14 cellular contexts compared by ENCODE assay signal in the genomic region with DNA sequence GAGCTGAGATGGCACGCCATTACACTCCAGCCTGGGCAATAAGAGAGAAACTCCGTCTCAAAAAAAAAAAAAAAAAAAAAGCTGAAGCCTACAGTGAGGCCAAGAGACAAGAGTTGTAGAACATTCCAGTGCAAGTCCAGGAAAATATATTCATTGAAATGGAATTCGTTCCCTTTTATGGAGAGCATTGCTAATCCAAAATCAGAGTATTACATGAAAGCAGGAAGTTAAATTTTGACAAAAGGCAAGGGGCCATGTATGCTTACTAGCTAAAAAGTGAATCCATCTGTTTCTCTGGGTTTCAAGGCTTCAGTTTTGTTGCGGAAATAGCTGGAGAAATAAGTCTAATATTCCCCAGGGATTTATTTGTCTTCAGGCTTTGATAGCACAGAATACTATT.
DNase-seq lines count a peak whose midpoint lies in the region; ATAC-seq and TF ChIP-seq lines count a peak whose summit lies in the region.
"Had no signal": no experiment of that assay in that cellular context is flagged by ENCODE, and none has a peak within 500 bp of the region (broad histone marks: within the 10 kb centered on the region; RNA-seq: fewer than 3 reads in every experiment).

No MANE protein-coding gene starts in this region.

- no peaks in the 10 kb centered on the region for H3K79me1 ChIP-seq in mesenchymal stem cell (replicated peaks; ENCODE audit: low read length, poor library complexity, severe bottlenecking)

- H3K36me3 ChIP-seq in ACC112 (ENCODE audit: insufficient read depth, low read length) (no peaks in the 10 kb centered on the region), brain microvascular endothelial cell (replicated peaks) (no peaks in the 10 kb centered on the region), mesenchymal stem cell (ENCODE audit: control insufficient read depth in 1 of 2, insufficient read depth in 2 of 2, low read depth in 1 of 2, low read length in 2 of 2) (no peaks in the 10 kb centered on the region)

- H3K27me3 ChIP-seq in ACC112 (ENCODE audit: insufficient read depth, low read length) (no peaks in the 10 kb centered on the region), brain microvascular endothelial cell (replicated peaks) (no peaks in the 10 kb centered on the region), mesenchymal stem cell (ENCODE audit: control insufficient read depth in 1 of 2, insufficient read depth in 1 of 2, low read length in 2 of 2) (no peaks in the 10 kb centered on the region), foreskin keratinocyte (no peaks in the 10 kb centered on the region)

- H3K23ac ChIP-seq in mesenchymal stem cell (ENCODE audit: low read length in 2 of 2): no peak overlapping the region

- peak overlapping the region; percentile 44 for H3K9ac ChIP-seq in mesenchymal stem cell (ENCODE audit: low read length)

- ATAC-seq in foreskin keratinocyte: no peak
- ATAC-seq: A549; naive thymus-derived CD8-positive, alpha-beta T cell; psoas muscle had no signal

- H2AK5ac ChIP-seq in mesenchymal stem cell (ENCODE audit: low read length, severe bottlenecking): no peak overlapping the region

- no peak overlapping the region for H2BK12ac ChIP-seq in mesenchymal stem cell (ENCODE audit: low read length in 2 of 2)

- H3K9me3 ChIP-seq in mesenchymal stem cell (ENCODE audit: control insufficient read depth, low read length): no peaks in the 10 kb centered on the region
- H3K9me3 ChIP-seq: A549, psoas muscle had no signal

- no peak overlapping the region for H3K14ac ChIP-seq in mesenchymal stem cell (ENCODE audit: low read length in 2 of 2)

- peak overlapping the region; percentile 66 for H2BK5ac ChIP-seq in mesenchymal stem cell (ENCODE audit: low read depth, low read length, poor library complexity, severe bottlenecking)

- no peak for TF ChIP-seq CTCF in brain microvascular endothelial cell (IDR thresholded peaks at IDR 0.05; ENCODE audit: low read depth, low read length, missing control alignments)
- no peak for TF ChIP-seq CTCF in foreskin keratinocyte (conservative IDR thresholded peaks at IDR 0.05)

- H4K8ac ChIP-seq in mesenchymal stem cell (ENCODE audit: low read length): no peak overlapping the region

- H3K27ac ChIP-seq in ACC112 (ENCODE audit: low read depth, low read length) (peak overlapping the region; percentile 83), brain microvascular endothelial cell (peak overlapping the region; percentile 64), mesenchymal stem cell (ENCODE audit: low read length, poor library complexity, severe bottlenecking) (peak overlapping the region; percentile 85), foreskin keratinocyte (no peak overlapping the region)
- H3K27ac ChIP-seq: A549, psoas muscle had no signal

- WGBS in mesenchymal stem cell: 77% methylated on average over 3 of the region's 4 CpGs

- H3K4ac ChIP-seq in mesenchymal stem cell (ENCODE audit: low read depth in 1 of 2, low read length in 2 of 2): no peak overlapping the region

- no peak overlapping the region for H3K4me2 ChIP-seq in mesenchymal stem cell (ENCODE audit: low read length, poor library complexity, severe bottlenecking)
- H3K4me2 ChIP-seq: A549 had no signal

- H2BK120ac ChIP-seq in mesenchymal stem cell (ENCODE audit: low read depth, low read length): no peak overlapping the region

- H4K91ac ChIP-seq in mesenchymal stem cell (ENCODE audit: low read length): no peak overlapping the region

- DNase-seq in HS-27A (ENCODE audit: low read depth) (peak; percentile 79), brain microvascular endothelial cell (peak; percentile 23), mesenchymal stem cell (no peak), HuH-7 (ENCODE audit: low spot score) (no peak), foreskin keratinocyte (no peak), Kasumi-1 (lab: John Stamatoyannopoulos, UW) (no peak), NCI-H2227 (lab: John Stamatoyannopoulos, UW; ENCODE audit: unreplicated experiment) (no peak)
- DNase-seq: activated CD8-positive, alpha-beta memory T cell treated with anti-CD3 and anti-CD28 coated beads for 24 hours; CD8-positive, alpha-beta memory T cell; naive thymus-derived CD8-positive, alpha-beta T cell; psoas muscle; SIG-M5 had no signal

- peaks cover 21% of the 10 kb centered on the region for H3K4me1 ChIP-seq in ACC112 (ENCODE audit: control insufficient read depth, insufficient read depth, low read length, unreplicated experiment)
- H3K4me1 ChIP-seq in mesenchymal stem cell (ENCODE audit: control insufficient read depth, insufficient read depth, low read depth, low read length): peaks cover 4% of the 10 kb centered on the region
- H3K4me1 ChIP-seq in foreskin keratinocyte: no peaks in the 10 kb centered on the region
- H3K4me1 ChIP-seq: A549, psoas muscle had no signal

- H2AFZ ChIP-seq in ACC112 (ENCODE audit: low read length, unreplicated experiment) (peak overlapping the region; percentile 74), mesenchymal stem cell (ENCODE audit: low read depth, low read length) (no peak overlapping the region)

- in situ Hi-C loops in brain microvascular endothelial cell (cut with HindIII; ENCODE audit: low pct_ligation_motif_present, low sequenced_read_pairs): no loop called here

- no peaks in the 10 kb centered on the region for H3K79me2 ChIP-seq in ACC112 (ENCODE audit: control insufficient read depth, insufficient read depth, low read length, unreplicated experiment)

- no peak overlapping the region for H2BK15ac ChIP-seq in mesenchymal stem cell (ENCODE audit: low read depth, poor library complexity, severe bottlenecking)

- H3K4me3 ChIP-seq in ACC112 (ENCODE audit: low read depth, low read length): no peak overlapping the region
- H3K4me3 ChIP-seq in brain microvascular endothelial cell (ENCODE audit: low read depth, low read length): no peak overlapping the region
- no peak overlapping the region for H3K4me3 ChIP-seq in mesenchymal stem cell (ENCODE audit: insufficient read depth in 1 of 2, low read depth in 1 of 2, low read length in 2 of 2)
- H3K4me3 ChIP-seq: A549, psoas muscle had no signal

- no peak overlapping the region for H3K18ac ChIP-seq in mesenchymal stem cell (ENCODE audit: low read depth in 1 of 2, low read length in 2 of 2)

Comparison
In these comparisons a context has a peak if more than half of its experiments do, and no peak if none do; other contexts are left out.
1. DNase-seq: peak in HS-27A (single experiment) and brain microvascular endothelial cell (single experiment); none in mesenchymal stem cell (single experiment), HuH-7 (single experiment), foreskin keratinocyte (0 of 2), Kasumi-1 (0 of 2) and NCI-H2227 (single experiment).